10 cellular contexts compared by ENCODE assay signal in genomic region chr4:185730849-185731608, GRCh38.
A peak's percentile ranks its signal among the peaks of the same experiment; 100 is the strongest.
DNase-seq lines count a peak whose midpoint lies in the region; ATAC-seq and TF ChIP-seq lines count a peak whose summit lies in the region.
"Had no signal": no experiment of that assay in that cellular context is flagged by ENCODE, and none has a peak within 500 bp of the region (broad histone marks: within the 10 kb centered on the region; RNA-seq: fewer than 3 reads in every experiment).

No MANE protein-coding gene starts in this region.

- DNase-seq in NK-92 treated with Interleukin-12 subunit alpha and Interleukin-12 subunit beta, amount 100 ng/mL, for 24 hours (lab: John Stamatoyannopoulos, UW), result peak; percentile 7
- no peak for DNase-seq in NK-92 (lab: John Stamatoyannopoulos, UW; ENCODE audit: unreplicated experiment)
- DNase-seq in esophagus muscularis mucosa (ENCODE audit: extremely low spot score), result peak; percentile 31
- DNase-seq in upper lobe of right lung, result no peak
- no peak for DNase-seq in mesenteric fat pad (ENCODE audit: low spot score)
- DNase-seq in stimulated activated CD4-positive, alpha-beta T cell treated with anti-CD3 and anti-CD28 coated beads, Interleukin-2, amount 100 ng/mL, for 48 hours, result no peak
- DNase-seq in NCI-H524 treated with DMSO at 0.1 percent for 48 hours (lab: John Stamatoyannopoulos, UW), result no peak
- DNase-seq: amniotic stem cell, NCI-H1694 had no signal

- H3K4me3 ChIP-seq in esophagus muscularis mucosa (no peak overlapping the region), upper lobe of right lung (no peak overlapping the region)

- TF ChIP-seq EP300 in esophagus muscularis mucosa (IDR thresholded peaks at IDR 0.05), result no peak

- 51% methylated on average over 3 of the region's 3 CpGs for whole genome bisulfite sequencing in esophagus muscularis mucosa

- H3K27ac ChIP-seq in esophagus muscularis mucosa (replicated peaks in 1 of 4) (peak overlapping the region; percentile 77 to 89 (median 85)), upper lobe of right lung (no peak overlapping the region)

- intact Hi-C loops in esophagus muscularis mucosa (cut with DNase I) (loop anchor here (2.0 to 10.0 kb wide), 2 partner anchors 114 to 296 kb away; no protein-coding TSS in a partner anchor), upper lobe of right lung (cut with DNase I) (no loop called here)

- H3K9me3 ChIP-seq in esophagus muscularis mucosa, result no peaks in the 10 kb centered on the region
- no peaks in the 10 kb centered on the region for H3K9me3 ChIP-seq in upper lobe of right lung

- peak; percentile 61 for ATAC-seq in HG03442 (IDR thresholded peaks at IDR 0.05; ENCODE audit: unreplicated experiment)
- ATAC-seq in upper lobe of right lung, result no peak

- peaks cover 0 to 23% (median 5%) of the 10 kb centered on the region in 4 donors for H3K36me3 ChIP-seq in esophagus muscularis mucosa
- H3K36me3 ChIP-seq in upper lobe of right lung, result no peaks in the 10 kb centered on the region

- H3K27me3 ChIP-seq in esophagus muscularis mucosa (no peaks in the 10 kb centered on the region), upper lobe of right lung (no peaks in the 10 kb centered on the region)

- H3K4me1 ChIP-seq in esophagus muscularis mucosa (peaks cover 61 to 94% (median 72%) of the 10 kb centered on the region in 4 donors), upper lobe of right lung (peaks cover 4% of the 10 kb centered on the region)

- TF ChIP-seq POLR2A in esophagus muscularis mucosa (IDR thresholded peaks at IDR 0.05; ENCODE audit: low read depth), result no peak

- peak in 1 of 3 experiments; percentile 42 for TF ChIP-seq CTCF in esophagus muscularis mucosa (IDR thresholded peaks at IDR 0.05)
- peak; percentile 5 for TF ChIP-seq CTCF in upper lobe of right lung (IDR thresholded peaks at IDR 0.05)

Comparison
In these comparisons a context has a peak if more than half of its experiments do, and no peak if none do; other contexts are left out.
1. DNase-seq: peak in NK-92 treated with Interleukin-12 subunit alpha and Interleukin-12 subunit beta, amount 100 ng/mL, for 24 hours (single experiment) and esophagus muscularis mucosa (single experiment); none in NK-92 (single experiment), upper lobe of right lung (single experiment), mesenteric fat pad (single experiment), stimulated activated CD4-positive, alpha-beta T cell treated with anti-CD3 and anti-CD28 coated beads, Interleukin-2, amount 100 ng/mL, for 48 hours (0 of 2) and NCI-H524 treated with DMSO at 0.1 percent for 48 hours (single experiment).